10 cellular contexts compared by ENCODE assay signal in the genomic region with DNA sequence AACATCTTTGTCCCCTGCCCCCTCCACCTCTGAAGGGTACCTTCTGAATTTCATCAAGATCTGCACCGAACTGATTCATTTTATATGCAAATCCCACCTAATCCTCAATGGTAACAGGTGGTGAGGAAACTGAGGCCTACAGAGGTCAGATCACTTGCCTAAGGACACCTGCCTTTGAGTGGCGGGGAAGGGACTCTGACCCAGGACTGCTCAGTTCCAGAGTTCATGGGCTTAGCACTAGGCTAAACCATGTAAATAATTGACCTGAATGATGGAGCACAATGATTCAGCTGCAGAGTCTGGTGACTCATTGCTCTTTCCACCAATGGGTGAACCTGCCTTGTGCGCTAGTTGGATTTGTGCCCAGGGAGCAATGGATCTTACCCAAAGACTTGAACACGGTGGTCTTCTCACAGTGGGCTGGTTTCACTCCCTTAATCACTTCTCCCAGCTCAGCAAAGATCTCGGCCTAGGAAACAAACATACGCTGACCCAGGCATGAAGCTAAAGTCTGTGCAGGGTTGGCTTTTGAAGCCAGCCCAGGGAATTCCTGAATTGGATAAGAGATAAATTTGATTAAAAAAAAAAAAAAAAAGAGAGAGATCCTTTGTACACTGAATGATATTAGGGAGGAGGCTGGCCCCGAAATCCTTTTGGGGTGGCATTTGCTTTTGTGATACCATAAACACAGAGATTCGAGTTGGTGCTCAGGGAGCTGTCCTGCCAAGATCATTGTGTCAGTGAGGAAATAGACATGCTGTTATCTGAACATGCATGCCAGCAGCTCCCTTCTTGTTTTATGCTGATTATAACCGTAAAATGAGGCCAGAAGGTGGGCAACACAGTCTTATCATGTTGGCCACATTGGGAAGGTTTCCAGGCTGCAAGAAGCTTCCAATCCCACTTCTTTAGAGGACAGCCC. TPM values are rescaled to one million over a fixed set of nuclear protein-coding genes. Genes with fewer than 3 reads are reported as not detected.
DNase-seq lines count a peak whose midpoint lies in the region; ATAC-seq, FAIRE-seq and TF ChIP-seq lines count a peak whose summit lies in the region.
"Had no signal": no experiment of that assay in that cellular context is flagged by ENCODE, and none has a peak within 500 bp of the region (broad histone marks: within the 10 kb centered on the region; RNA-seq: fewer than 3 reads in every experiment).

No MANE protein-coding gene starts in this region.

- CTCF ChIA-PET in GM12878 (lab: Yijun Ruan, JAX) (interaction anchor here (0.6 to 1.3 kb wide), 8 partner anchors 12 to 1154 kb away, joined by 3 to 8 read pairs (median 3); no protein-coding TSS in a partner anchor), GM10248 (lab: Yijun Ruan, JAX) (no interaction called here)

- POLR2A ChIA-PET in GM12878 (lab: Charles Lee): interaction anchor here (0.6 to 1.1 kb wide), 3 partner anchors 12 to 462 kb away, joined by 3 to 5 read pairs (median 3); no protein-coding TSS in a partner anchor
- POLR2A ChIA-PET in GM10248 (lab: Yijun Ruan, JAX): interaction anchor here (0.7 kb wide), 1 partner anchor 56 kb away, joined by 6 read pairs; no protein-coding TSS in a partner anchor

- intact Hi-C loops in GM12878 (cut with micrococcal nuclease; ENCODE audit: unreplicated experiment): no loop called here

- H4K20me1 ChIP-seq in GM12878 (ENCODE audit: control insufficient read depth, insufficient read depth): no peaks in the 10 kb centered on the region

- BruUV-seq in GM12878 (replicated peaks; lab: Mats Ljungman, UMichigan): no TSS peak

- no peaks in the 10 kb centered on the region for H3K27me3 ChIP-seq in BE2C
- H3K27me3 ChIP-seq in GM12878 (replicated peaks in 1 of 2; ENCODE audit: control insufficient read depth in 2 of 2, insufficient read depth in 2 of 2, low read length in 1 of 2): no peaks in the 10 kb centered on the region

- no peak for TF ChIP-seq POLR2A in GM12878 (IDR thresholded peaks at IDR 0.05; ENCODE audit: low read depth, low read length)

- no peak for TF ChIP-seq CTCF in BE2C (IDR thresholded peaks at IDR 0.05; ENCODE audit: low read depth, low read length)
- no peak for TF ChIP-seq CTCF in GM12878 (IDR thresholded peaks at IDR 0.05 in 2 of 3, conservative IDR thresholded peaks at IDR 0.05 in 1 of 3; ENCODE audit: control insufficient read depth in 2 of 3, extremely low read depth in 1 of 3, insufficient read depth in 1 of 3, low read depth in 3 of 3, low read length in 3 of 3)
- TF ChIP-seq CTCF in GM10248 (IDR thresholded peaks at IDR 0.05; ENCODE audit: control extremely low read depth, extremely low read depth, low read depth, missing control alignments): no peak

- no peak for FAIRE-seq in GM12878 (lab: Jason Lieb, UNC)

- H3K4me3 ChIP-seq in BE2C (ENCODE audit: low read depth, low read length) (no peak overlapping the region), GM12878 (no peak overlapping the region)

- 52% methylated on average over 9 of the region's 9 CpGs for WGBS in GM12878 (ENCODE audit: insufficient coverage, insufficient replicate concordance, low lambda C conversion rate, missing lambda C conversion rate)

- H3K27ac ChIP-seq in GM12878 (ENCODE audit: control insufficient read depth, insufficient read depth): no peak overlapping the region

- in situ Hi-C loops in GM12878 (cut with MboI): no loop called here

- DNase-seq in BE2C: peak; percentile 32
- peak; percentile 86 for DNase-seq in HPDE6-E6E7 (ENCODE audit: extremely low spot score)
- no peak for DNase-seq in GM12878 (ENCODE audit: low read depth, low spot score)
- DNase-seq in left lobe of liver (ENCODE audit: low spot score): peak; percentile 90
- no peak for DNase-seq in GM10248 (ENCODE audit: extremely low spot score)
- DNase-seq in middle frontal gyrus (ENCODE audit: extremely low spot score, low spot score): no peak
- DNase-seq: activated T-cell treated with anti-CD3 and anti-CD28 coated beads, Interleukin-2, amount 50 U/mL, for 1 hour; hippocampal formation had no signal

- peak; percentile 47 for ATAC-seq in GM12878
- ATAC-seq in left lobe of liver: peak; percentile 78
- no peak for ATAC-seq in GM18520 (IDR thresholded peaks at IDR 0.05; ENCODE audit: unreplicated experiment)
- ATAC-seq in HG02642 (IDR thresholded peaks at IDR 0.05; ENCODE audit: poor library complexity, unreplicated experiment): no peak

- H3K9ac ChIP-seq in GM12878 (ENCODE audit: control insufficient read depth, insufficient read depth, low read length): no peak overlapping the region

- H3K4me1 ChIP-seq in BE2C (no peaks in the 10 kb centered on the region), GM12878 (ENCODE audit: control insufficient read depth, insufficient read depth, low read length) (peaks cover 13% of the 10 kb centered on the region)

- H3K36me3 ChIP-seq in BE2C: no peaks in the 10 kb centered on the region
- H3K36me3 ChIP-seq in GM12878 (ENCODE audit: control insufficient read depth in 2 of 2, insufficient read depth in 2 of 2, low read length in 1 of 2): no peaks in the 10 kb centered on the region

- H2AFZ ChIP-seq in GM12878 (ENCODE audit: control insufficient read depth, low read depth, low read length): no peak overlapping the region

- no peak for TF ChIP-seq EP300 in GM12878 (IDR thresholded peaks at IDR 0.05; ENCODE audit: borderline replicate concordance in 1 of 2, control insufficient read depth in 1 of 2, low read depth in 2 of 2, low read length in 2 of 2)

- SMC1A ChIA-PET in GM12878 (lab: Charles Lee; ENCODE audit: uncharacterized antibody, unreplicated experiment): interaction anchor here (0.6 to 5.3 kb wide), 5 partner anchors 14 to 970 kb away, joined by 3 to 49 read pairs (median 4); partner anchors contain the start of gene CRYM

- TF ChIP-seq RAD21 in GM12878 (IDR thresholded peaks at IDR 0.05; ENCODE audit: insufficient read depth, low read depth, low read length): no peak

- H3K9me3 ChIP-seq in BE2C: no peaks in the 10 kb centered on the region
- no peaks in the 10 kb centered on the region for H3K9me3 ChIP-seq in GM12878 (replicated peaks; ENCODE audit: control insufficient read depth, insufficient read depth, low read length)

- H3K4me2 ChIP-seq in GM12878 (ENCODE audit: control insufficient read depth, insufficient read depth): no peak overlapping the region

- RAD21 ChIA-PET in GM12878 (lab: Charles Lee; ENCODE audit: unreplicated experiment): interaction anchor here (0.7 to 2.3 kb wide), 2 partner anchors 13 to 17 kb away, joined by 3 to 13 read pairs; partner anchors contain the start of gene CRYM

- no peaks in the 10 kb centered on the region for H3K79me2 ChIP-seq in GM12878 (ENCODE audit: control insufficient read depth, insufficient read depth, low read length)

RNA-seq across cellular contexts. Expression of gene CRYM, which starts 17.0 kb away (rescaled TPM):
- not detected for polyA plus RNA-seq in BE2C (2012; ENCODE audit: insufficient read depth, insufficient read length, low read depth)
- total RNA-seq in GM12878 (2013; cell fraction: nucleolus; rRNA removed): 1.4 TPM in 1 of 2 replicates, not detected in the other
- total RNA-seq in GM12878 (2014; rRNA removed): 5.8 and 6.1 TPM in 2 replicates
- 3.4 and 4.0 TPM in 2 replicates for total RNA-seq in GM12878 (2014; rRNA removed; fragmentation: Illumina TruSeq; extraction: Trizol)
- total RNA-seq in GM12878 (2021): 4.8 and 5.1 TPM in 2 replicates
- polyA plus RNA-seq in GM12878 (2011; ENCODE audit: low read depth): 0.80 TPM
- polyA plus RNA-seq in GM12878 (2011; rRNA removed): 0.30 and 0.39 TPM in 2 replicates
- 0.30 and 0.46 TPM in 2 replicates for polyA plus RNA-seq in GM12878 (2011; cell fraction: cytosol; rRNA removed)
- polyA plus RNA-seq in GM12878 (2011; cell fraction: nucleus; rRNA removed): 0.39 and 0.54 TPM in 2 replicates
- 0.96 and 2.1 TPM in 2 replicates for polyA plus RNA-seq in GM12878 (2012)
- polyA plus RNA-seq in GM12878 (2014; fragmentation: Illumina TruSeq; extraction: Trizol): 2.8 and 5.2 TPM in 2 replicates
- polyA plus RNA-seq in GM12878 (2014; fragmentation: Nextera tagmentation; extraction: Ambion mirVana): 1 to 10 TPM; 2.3 to 3.0 TPM
- polyA plus RNA-seq in GM12878 (2014; rRNA removed): 4.2 and 4.6 TPM in 2 replicates
- 1 to 10 TPM; 3.9 to 4.0 TPM for polyA plus RNA-seq in GM12878 (2016; fragmentation: Nextera tagmentation; extraction: Ambion mirVana)
- 1.3 TPM in 1 of 2 replicates, not detected in the other for polyA minus RNA-seq in GM12878 (2011; rRNA and poly(A)+ RNA removed)
- not detected in 2 replicates for polyA minus RNA-seq in GM12878 (2011; cell fraction: cytosol; rRNA and poly(A)+ RNA removed)
- not detected in 2 replicates for polyA minus RNA-seq in GM12878 (2011; cell fraction: nucleus; rRNA and poly(A)+ RNA removed)
- 7.2 TPM for total RNA-seq in left lobe of liver

RNA-seq across cellular contexts. Expression of gene ANKS4B, which starts 27.6 kb away (rescaled TPM):
- polyA plus RNA-seq in BE2C (2012; ENCODE audit: insufficient read depth, insufficient read length, low read depth): not detected
- total RNA-seq in GM12878 (2013; cell fraction: nucleolus; rRNA removed): not detected in 2 replicates
- 0.05 TPM in 1 of 2 replicates, not detected in the other for total RNA-seq in GM12878 (2014; rRNA removed)
- not detected in 2 replicates for total RNA-seq in GM12878 (2014; rRNA removed; fragmentation: Illumina TruSeq; extraction: Trizol)
- 0.08 TPM in 1 of 2 replicates, not detected in the other for total RNA-seq in GM12878 (2021)
- not detected for polyA plus RNA-seq in GM12878 (2011; ENCODE audit: low read depth)
- polyA plus RNA-seq in GM12878 (2011; rRNA removed): 0.01 TPM in 1 of 2 replicates, not detected in the other
- polyA plus RNA-seq in GM12878 (2011; cell fraction: cytosol; rRNA removed): not detected in 2 replicates
- 0.03 TPM in 1 of 2 replicates, not detected in the other for polyA plus RNA-seq in GM12878 (2011; cell fraction: nucleus; rRNA removed)
- polyA plus RNA-seq in GM12878 (2012): not detected in 2 replicates
- not detected in 2 replicates for polyA plus RNA-seq in GM12878 (2014; fragmentation: Illumina TruSeq; extraction: Trizol)
- under 1 TPM; 0.02 to 0.11 TPM for polyA plus RNA-seq in GM12878 (2014; fragmentation: Nextera tagmentation; extraction: Ambion mirVana)
- polyA plus RNA-seq in GM12878 (2014; rRNA removed): 0.01 TPM in 1 of 2 replicates, not detected in the other
- not detected for polyA plus RNA-seq in GM12878 (2016; fragmentation: Nextera tagmentation; extraction: Ambion mirVana)
- polyA minus RNA-seq in GM12878 (2011; rRNA and poly(A)+ RNA removed): not detected in 2 replicates
- not detected in 2 replicates for polyA minus RNA-seq in GM12878 (2011; cell fraction: cytosol; rRNA and poly(A)+ RNA removed)
- not detected in 2 replicates for polyA minus RNA-seq in GM12878 (2011; cell fraction: nucleus; rRNA and poly(A)+ RNA removed)
- total RNA-seq in left lobe of liver: 13.8 TPM

RNA-seq across cellular contexts. Expression of gene ZP2, which starts 49.8 kb away (rescaled TPM):
- not detected for polyA plus RNA-seq in BE2C (2012; ENCODE audit: insufficient read depth, insufficient read length, low read depth)
- not detected in 2 replicates for total RNA-seq in GM12878 (2013; cell fraction: nucleolus; rRNA removed)
- total RNA-seq in GM12878 (2014; rRNA removed): 0.17 TPM in 1 of 2 replicates, not detected in the other
- total RNA-seq in GM12878 (2014; rRNA removed; fragmentation: Illumina TruSeq; extraction: Trizol): 0.28 TPM in 1 of 2 replicates, not detected in the other
- 0.21 TPM in 1 of 2 replicates, not detected in the other for total RNA-seq in GM12878 (2021)
- polyA plus RNA-seq in GM12878 (2011; ENCODE audit: low read depth): not detected
- polyA plus RNA-seq in GM12878 (2011; rRNA removed): 0.04 and 0.11 TPM in 2 replicates
- 0.07 and 0.12 TPM in 2 replicates for polyA plus RNA-seq in GM12878 (2011; cell fraction: cytosol; rRNA removed)
- 0.10 and 0.24 TPM in 2 replicates for polyA plus RNA-seq in GM12878 (2011; cell fraction: nucleus; rRNA removed)
- not detected in 2 replicates for polyA plus RNA-seq in GM12878 (2012)
- 0.13 TPM in 1 of 2 replicates, not detected in the other for polyA plus RNA-seq in GM12878 (2014; fragmentation: Illumina TruSeq; extraction: Trizol)
- under 1 TPM; 0.13 to 0.16 TPM for polyA plus RNA-seq in GM12878 (2014; fragmentation: Nextera tagmentation; extraction: Ambion mirVana)
- 0.12 and 0.37 TPM in 2 replicates for polyA plus RNA-seq in GM12878 (2014; rRNA removed)
- under 1 TPM; 0.31 to 0.33 TPM for polyA plus RNA-seq in GM12878 (2016; fragmentation: Nextera tagmentation; extraction: Ambion mirVana)
- polyA minus RNA-seq in GM12878 (2011; rRNA and poly(A)+ RNA removed): not detected in 2 replicates
- polyA minus RNA-seq in GM12878 (2011; cell fraction: cytosol; rRNA and poly(A)+ RNA removed): not detected in 2 replicates
- not detected in 2 replicates for polyA minus RNA-seq in GM12878 (2011; cell fraction: nucleus; rRNA and poly(A)+ RNA removed)
- not detected for total RNA-seq in left lobe of liver

Comparison
In these comparisons a context has a peak if more than half of its experiments do, and no peak if none do; other contexts are left out.
1. DNase-seq: peak in BE2C (single experiment), HPDE6-E6E7 (single experiment) and left lobe of liver (single experiment); none in GM12878 (single experiment), GM10248 (single experiment) and middle frontal gyrus (single experiment).
2. ATAC-seq: peak in GM12878 (single experiment) and left lobe of liver (single experiment); none in GM18520 (single experiment) and HG02642 (single experiment).
3. RNA of gene ANKS4B, which starts 27.6 kb away (total RNA-seq): 13.8 TPM in left lobe of liver (single experiment); 0.05 to 0.08 TPM in GM12878; every median in the first group is over 10 times any median in the second.